Comparison of ENCODE assay signal across 1 cellular context in genomic region chrX:41240504-41240903, GRCh38.
TF ChIP-seq lines count a peak whose summit lies in the region.

No MANE protein-coding gene starts in this region.

TF ChIP-seq in HepG2, 621 proteins besides CTCF, POLR2A, EP300 and RAD21 (continued from another document):
- TF ChIP-seq SNAPC4 (CRISPR knock-in tag; IDR thresholded peaks at IDR 0.05): no peak
- no peak for TF ChIP-seq ZNF30 (CRISPR knock-in tag; IDR thresholded peaks at IDR 0.05)
- TF ChIP-seq ZNF296 (CRISPR knock-in tag; conservative IDR thresholded peaks at IDR 0.05): no peak
- TF ChIP-seq MIER3 (CRISPR knock-in tag; IDR thresholded peaks at IDR 0.05; ENCODE audit: borderline replicate concordance): no peak
